In the genomic region with DNA sequence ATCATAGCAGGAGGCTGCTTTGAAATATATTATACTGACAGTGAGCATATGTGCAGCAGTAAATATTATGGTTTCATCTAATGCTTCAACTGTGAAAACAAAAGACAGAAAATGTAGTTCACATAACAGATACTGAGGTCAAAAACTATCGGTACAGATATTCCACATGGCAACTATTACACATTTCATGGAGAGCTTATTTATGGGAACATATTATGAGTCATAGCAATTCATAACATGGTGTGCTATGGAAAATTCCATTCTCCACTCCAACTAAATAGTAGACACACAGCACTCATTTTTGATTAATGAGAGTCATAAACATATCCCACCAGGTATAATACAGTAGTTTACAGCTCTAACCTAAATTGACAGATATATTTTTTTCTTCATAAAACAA, we compare ENCODE assay signal across 15 cellular contexts.
A peak's percentile ranks its signal among the peaks of the same experiment; 100 is the strongest.
DNase-seq lines count a peak whose midpoint lies in the region; ATAC-seq, FAIRE-seq and TF ChIP-seq lines count a peak whose summit lies in the region.
"Had no signal": no experiment of that assay in that cellular context is flagged by ENCODE, and none has a peak within 500 bp of the region (broad histone marks: within the 10 kb centered on the region; RNA-seq: fewer than 3 reads in every experiment).

No MANE protein-coding gene starts in this region.

- no peak overlapping the region for H3K27ac ChIP-seq in PC-3 (ENCODE audit: low read length)
- peak overlapping the region; percentile 44 for H3K27ac ChIP-seq in suprapubic skin
- H3K27ac ChIP-seq: WERI-Rb-1 had no signal

- POLR2A ChIA-PET in PC-3 (lab: Charles Lee; ENCODE audit: unreplicated experiment) = interaction anchor here (0.5 kb wide), 2 partner anchors 35 to 59 kb away, joined by 3 read pairs; no protein-coding TSS in a partner anchor
- POLR2A ChIA-PET in activated CD8-positive, alpha-beta T cell treated with anti-CD3 and anti-CD28 coated beads, Interleukin-2, amount 10 ng/mL, durations not matched to agents 7 days and 5 days (lab: Charles Lee) = no interaction called here

- peaks cover 5% of the 10 kb centered on the region for H3K9me3 Mint-ChIP-seq in chondrocyte (ENCODE audit: low read depth)
- no peaks in the 10 kb centered on the region for H3K9me3 Mint-ChIP-seq in activated CD8-positive, alpha-beta T cell treated with anti-CD3 and anti-CD28 coated beads, Interleukin-2, amount 10 ng/mL, durations not matched to agents 7 days and 5 days (ENCODE audit: insufficient read depth)

- H3F3A ChIP-seq in PC-3 (ENCODE audit: low read length, unreplicated experiment) = no peaks in the 10 kb centered on the region

- peaks cover 52% of the 10 kb centered on the region for H3K4me1 Mint-ChIP-seq in chondrocyte (ENCODE audit: low read depth)
- H3K4me1 Mint-ChIP-seq in activated CD8-positive, alpha-beta T cell treated with anti-CD3 and anti-CD28 coated beads, Interleukin-2, amount 10 ng/mL, durations not matched to agents 7 days and 5 days (ENCODE audit: low read depth) = peaks cover 5% of the 10 kb centered on the region

- H3K4me3 ChIP-seq in PC-3 (ENCODE audit: low read length) (no peak overlapping the region), suprapubic skin (no peak overlapping the region)

- peaks cover 3% of the 10 kb centered on the region for H3K36me3 Mint-ChIP-seq in chondrocyte (ENCODE audit: low read depth)
- no peaks in the 10 kb centered on the region for H3K36me3 Mint-ChIP-seq in activated CD8-positive, alpha-beta T cell treated with anti-CD3 and anti-CD28 coated beads, Interleukin-2, amount 10 ng/mL, durations not matched to agents 7 days and 5 days (ENCODE audit: low read depth)

- DNase-seq in PC-3 (peak; percentile 16), chondrocyte (ENCODE audit: low spot score) (no peak), suprapubic skin (ENCODE audit: low spot score in 2 of 2) (no peak), midbrain (lab: John Stamatoyannopoulos, UW) (no peak)
- no peak for DNase-seq in activated CD8-positive, alpha-beta T cell treated with anti-CD3 and anti-CD28 coated beads, Interleukin-2, amount 10 ng/mL, durations not matched to agents 7 days and 5 days
- DNase-seq: activated T-cell treated with anti-CD3 and anti-CD28 coated beads, Interleukin-2, amount 50 U/mL, for 1 hour; Caco-2; central memory CD4-positive, alpha-beta T cell; NCI-H1092 treated with DMSO at 0.1 percent for 48 hours; NCI-H510A treated with DMSO at 0.1 percent for 48 hours; SIG-M5; WERI-Rb-1 had no signal

- H2AFZ ChIP-seq in PC-3 (ENCODE audit: low read length) = peak overlapping the region; percentile 59; the same call in 1 of the 2 replicates

- H3K4me3 Mint-ChIP-seq in chondrocyte (ENCODE audit: unreplicated experiment) = no peak overlapping the region
- H3K4me3 Mint-ChIP-seq in activated CD8-positive, alpha-beta T cell treated with anti-CD3 and anti-CD28 coated beads, Interleukin-2, amount 10 ng/mL, durations not matched to agents 7 days and 5 days = no peak overlapping the region

- TF ChIP-seq CTCF in PC-3 (conservative IDR thresholded peaks at IDR 0.05; ENCODE audit: low read depth, low read length) = no peak
- TF ChIP-seq CTCF in chondrocyte (IDR thresholded peaks at IDR 0.05) = no peak
- no peak for TF ChIP-seq CTCF in suprapubic skin (IDR thresholded peaks at IDR 0.05)

- H3K36me3 ChIP-seq in PC-3 (ENCODE audit: low read depth, low read length) (no peaks in the 10 kb centered on the region), suprapubic skin (no peaks in the 10 kb centered on the region)
- H3K36me3 ChIP-seq: WERI-Rb-1 had no signal

- CTCF ChIA-PET in PC-3 (lab: Charles Lee) = no interaction called here
- CTCF ChIA-PET in activated CD8-positive, alpha-beta T cell treated with anti-CD3 and anti-CD28 coated beads, Interleukin-2, amount 10 ng/mL, durations not matched to agents 7 days and 5 days (lab: Charles Lee) = interaction anchor here (1.1 kb wide), 1 partner anchor 8 kb away, joined by 4 read pairs; no protein-coding TSS in a partner anchor

- TF ChIP-seq EP300 in suprapubic skin (IDR thresholded peaks at IDR 0.05) = peak; percentile 33

- no peaks in the 10 kb centered on the region for H3K79me2 ChIP-seq in PC-3 (ENCODE audit: low read length)

- ATAC-seq in PC-3 = no peak
- ATAC-seq in GM21367 (IDR thresholded peaks at IDR 0.05; ENCODE audit: unreplicated experiment) = no peak
- ATAC-seq in activated CD8-positive, alpha-beta T cell treated with anti-CD3 and anti-CD28 coated beads, Interleukin-2, amount 10 ng/mL, durations not matched to agents 7 days and 5 days = no peak
- no peak for ATAC-seq in GM21529 (IDR thresholded peaks at IDR 0.05; ENCODE audit: unreplicated experiment)

- H3K9me3 ChIP-seq in PC-3 (ENCODE audit: low read length) = no peaks in the 10 kb centered on the region
- no peaks in the 10 kb centered on the region for H3K9me3 ChIP-seq in suprapubic skin
- H3K9me3 ChIP-seq: Caco-2 had no signal

- H3K4me2 ChIP-seq in PC-3 (ENCODE audit: low read length) = no peak overlapping the region

- no peaks in the 10 kb centered on the region for H3K27me3 ChIP-seq in PC-3 (ENCODE audit: low read length)
- no peaks in the 10 kb centered on the region for H3K27me3 ChIP-seq in suprapubic skin

- H3K4me1 ChIP-seq in PC-3 (ENCODE audit: insufficient read depth, low read length) (peaks cover 4% of the 10 kb centered on the region; the same call in 1 of the 2 replicates), suprapubic skin (peaks cover 19% of the 10 kb centered on the region)
- H3K4me1 ChIP-seq: Caco-2 had no signal

- FAIRE-seq in islet of Langerhans (lab: Jason Lieb, UNC) = peak; percentile 49

- intact Hi-C loops in PC-3 (cut with micrococcal nuclease) = no loop called here

- H3K9me2 ChIP-seq in PC-3 (replicated peaks; ENCODE audit: low read length) = no peaks in the 10 kb centered on the region

- no peak overlapping the region for H3K9ac ChIP-seq in PC-3 (ENCODE audit: low read length)

- H3K27ac Mint-ChIP-seq in chondrocyte (ENCODE audit: unreplicated experiment) = peak overlapping the region; percentile 93
- H3K27ac Mint-ChIP-seq in activated CD8-positive, alpha-beta T cell treated with anti-CD3 and anti-CD28 coated beads, Interleukin-2, amount 10 ng/mL, durations not matched to agents 7 days and 5 days = no peak overlapping the region

- no peaks in the 10 kb centered on the region for H3K27me3 Mint-ChIP-seq in chondrocyte (ENCODE audit: low read depth)
- peaks cover 20% of the 10 kb centered on the region for H3K27me3 Mint-ChIP-seq in activated CD8-positive, alpha-beta T cell treated with anti-CD3 and anti-CD28 coated beads, Interleukin-2, amount 10 ng/mL, durations not matched to agents 7 days and 5 days (ENCODE audit: low read depth)

- no peaks in the 10 kb centered on the region for H4K20me1 ChIP-seq in PC-3 (ENCODE audit: low read length)

- WGBS in suprapubic skin = 16% methylated on average over 1 of the region's 1 CpG

- no peak for TF ChIP-seq POLR2A in suprapubic skin (IDR thresholded peaks at IDR 0.05)

- no TSS peak for BruUV-seq in PC-3 (replicated peaks; lab: Mats Ljungman, UMichigan)
